ENCODE assay signal across 1 cellular context in the genomic region with DNA sequence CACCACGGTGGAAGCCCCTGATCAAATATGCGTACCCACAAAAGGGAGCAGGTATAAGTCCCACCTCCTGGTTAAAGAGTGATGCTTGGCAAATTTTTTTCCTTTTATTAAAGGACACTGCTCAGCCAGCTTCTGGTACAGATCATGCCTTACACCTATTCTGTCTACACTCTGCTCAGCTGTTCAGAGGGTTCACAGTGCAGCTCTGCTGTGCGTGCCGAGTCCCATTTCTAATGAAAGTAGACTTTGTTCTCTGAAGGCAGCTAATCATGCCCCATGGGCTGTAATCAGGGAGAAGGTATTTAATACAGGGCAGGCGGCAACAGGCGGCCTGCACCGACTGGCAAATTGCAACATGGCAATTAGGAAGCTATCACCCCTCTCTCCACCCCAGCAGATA.
TF ChIP-seq lines count a peak whose summit lies in the region.

No MANE protein-coding gene starts in this region.

TF ChIP-seq in HepG2, 621 proteins besides CTCF, POLR2A, EP300 and RAD21 (continued from another document and continues in another):
- TF ChIP-seq ZNF800 (CRISPR knock-in tag; IDR thresholded peaks at IDR 0.05) (peak; percentile 67; the same call in 1 of the 2 replicates), ZNF251 (CRISPR knock-in tag; IDR thresholded peaks at IDR 0.05) (no peak), CREM (IDR thresholded peaks at IDR 0.05) (peak; percentile 36; the same call in 1 of the 2 replicates), CREM (CRISPR knock-in tag; IDR thresholded peaks at IDR 0.05) (no peak), ZNF792 (CRISPR knock-in tag; IDR thresholded peaks at IDR 0.05) (0 out of 2 replicates have a peak, but pooled peaks have one; percentile 57), PATZ1 (CRISPR knock-in tag; IDR thresholded peaks at IDR 0.05) (peak; percentile 31; the same call in 1 of the 2 replicates), BRCA1 (CRISPR knock-in tag; IDR thresholded peaks at IDR 0.05) (no peak), HNF4A (CRISPR knock-in tag; IDR thresholded peaks at IDR 0.05) (peak; percentile 95), HBP1 (CRISPR knock-in tag; IDR thresholded peaks at IDR 0.05; ENCODE audit: low read depth) (no peak), MED1 (CRISPR knock-in tag; IDR thresholded peaks at IDR 0.05) (peak; percentile 50; the same call in 1 of the 2 replicates), SRF (IDR thresholded peaks at IDR 0.05; ENCODE audit: low read depth, low read length) (no peak), ZIK1 (CRISPR knock-in tag; IDR thresholded peaks at IDR 0.05; ENCODE audit: borderline replicate concordance, low read depth) (no peak), GFI1 (CRISPR knock-in tag; IDR thresholded peaks at IDR 0.05; ENCODE audit: borderline replicate concordance) (no peak), SETDB1 (CRISPR knock-in tag; IDR thresholded peaks at IDR 0.05; ENCODE audit: borderline replicate concordance) (no peak), RXRB (CRISPR knock-in tag; IDR thresholded peaks at IDR 0.05; ENCODE audit: borderline replicate concordance) (peak; percentile 53; the same call in 1 of the 2 replicates), ZNF230 (CRISPR knock-in tag; IDR thresholded peaks at IDR 0.05) (0 out of 2 replicates have a peak, but pooled peaks have one; percentile 78), GABPA (IDR thresholded peaks at IDR 0.05; ENCODE audit: low read depth, low read length) (no peak), GABPA (CRISPR knock-in tag; IDR thresholded peaks at IDR 0.05; ENCODE audit: low read depth) (no peak), FOXK2 (IDR thresholded peaks at IDR 0.05) (no peak), NR2F2 (IDR thresholded peaks at IDR 0.05; ENCODE audit: borderline replicate concordance, low read depth) (0 out of 2 replicates have a peak, but pooled peaks have one; percentile 14), ZFY (CRISPR knock-in tag; IDR thresholded peaks at IDR 0.05) (no peak), XRCC5 (optimal IDR thresholded peaks at IDR 0.05; ENCODE audit: low read length) (peak; percentile 70), ZNF281 (CRISPR knock-in tag; IDR thresholded peaks at IDR 0.05; ENCODE audit: borderline replicate concordance) (0 out of 2 replicates have a peak, but pooled peaks have one; percentile 24), ARNTL (CRISPR knock-in tag; IDR thresholded peaks at IDR 0.05) (peak; percentile 50; the same call in 1 of the 2 replicates), FOSL2 (CRISPR knock-in tag; IDR thresholded peaks at IDR 0.05) (no peak), MZF1 (CRISPR knock-in tag; IDR thresholded peaks at IDR 0.05; ENCODE audit: borderline replicate concordance) (no peak), ZNF782 (CRISPR knock-in tag; IDR thresholded peaks at IDR 0.05; ENCODE audit: borderline replicate concordance) (0 out of 2 replicates have a peak, but pooled peaks have one; percentile 35), KDM3A (CRISPR knock-in tag; IDR thresholded peaks at IDR 0.05; ENCODE audit: low read depth) (peak; percentile 54; the same call in 1 of the 2 replicates), RARG (CRISPR knock-in tag; IDR thresholded peaks at IDR 0.05; ENCODE audit: low read depth) (no peak), SP4 (CRISPR knock-in tag; IDR thresholded peaks at IDR 0.05) (peak; percentile 53; the same call in 1 of the 2 replicates), HDAC2 (CRISPR knock-in tag; IDR thresholded peaks at IDR 0.05) (peak; percentile 63), KAT7 (CRISPR knock-in tag; IDR thresholded peaks at IDR 0.05; ENCODE audit: borderline replicate concordance) (no peak), WIZ (CRISPR knock-in tag; IDR thresholded peaks at IDR 0.05) (no peak), TSC22D2 (CRISPR knock-in tag; IDR thresholded peaks at IDR 0.05; ENCODE audit: borderline replicate concordance) (no peak), BORCS8-MEF2B (CRISPR knock-in tag; IDR thresholded peaks at IDR 0.05) (0 out of 2 replicates have a peak, but pooled peaks have one; percentile 33), ZNF296 (CRISPR knock-in tag; conservative IDR thresholded peaks at IDR 0.05) (no peak), HIVEP1 (CRISPR knock-in tag; IDR thresholded peaks at IDR 0.05) (no peak), ZBTB34 (CRISPR knock-in tag; IDR thresholded peaks at IDR 0.05) (peak; percentile 68; the same call in 1 of the 2 replicates), ZNF543 (CRISPR knock-in tag; IDR thresholded peaks at IDR 0.05) (no peak), ZNF749 (CRISPR knock-in tag; IDR thresholded peaks at IDR 0.05; ENCODE audit: borderline replicate concordance) (no peak), ARID3A (IDR thresholded peaks at IDR 0.05; ENCODE audit: low read depth, low read length) (peak; percentile 98), HDAC1 (CRISPR knock-in tag; IDR thresholded peaks at IDR 0.05) (0 out of 2 replicates have a peak, but pooled peaks have one; percentile 15), TARDBP (CRISPR knock-in tag; IDR thresholded peaks at IDR 0.05) (peak; percentile 54; the same call in 1 of the 2 replicates), ZNF263 (CRISPR knock-in tag; IDR thresholded peaks at IDR 0.05) (no peak)
- TF ChIP-seq, protein P1, sequence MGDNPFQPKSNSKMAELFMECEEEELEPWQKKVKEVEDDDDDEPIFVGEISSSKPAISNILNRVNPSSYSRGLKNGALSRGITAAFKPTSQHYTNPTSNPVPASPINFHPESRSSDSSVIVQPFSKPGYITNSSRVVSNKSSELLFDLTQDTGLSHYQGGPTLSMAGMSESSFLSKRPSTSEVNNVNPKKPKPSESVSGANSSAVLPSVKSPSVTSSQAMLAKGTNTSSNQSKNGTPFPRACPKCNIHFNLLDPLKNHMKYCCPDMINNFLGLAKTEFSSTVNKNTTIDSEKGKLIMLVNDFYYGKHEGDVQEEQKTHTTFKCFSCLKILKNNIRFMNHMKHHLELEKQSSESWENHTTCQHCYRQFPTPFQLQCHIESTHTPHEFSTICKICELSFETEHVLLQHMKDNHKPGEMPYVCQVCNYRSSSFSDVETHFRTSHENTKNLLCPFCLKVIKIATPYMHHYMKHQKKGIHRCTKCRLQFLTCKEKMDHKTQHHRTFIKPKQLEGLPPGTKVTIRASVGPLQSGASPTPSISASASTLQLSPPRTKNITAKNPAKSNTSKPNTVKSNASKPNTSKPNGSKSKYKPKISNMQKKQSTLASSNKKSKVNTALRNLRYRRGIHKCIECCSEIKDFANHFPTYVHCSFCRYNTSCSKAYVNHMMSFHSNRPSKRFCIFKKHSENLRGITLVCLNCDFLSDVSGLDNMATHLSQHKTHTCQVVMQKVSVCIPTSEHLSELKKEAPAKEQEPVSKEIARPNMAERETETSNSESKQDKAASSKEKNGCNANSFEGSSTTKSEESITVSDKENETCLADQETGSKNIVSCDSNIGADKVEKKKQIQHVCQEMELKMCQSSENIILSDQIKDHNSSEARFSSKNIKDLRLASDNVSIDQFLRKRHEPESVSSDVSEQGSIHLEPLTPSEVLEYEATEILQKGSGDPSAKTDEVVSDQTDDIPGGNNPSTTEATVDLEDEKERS (CRISPR knock-in tag; IDR thresholded peaks at IDR 0.05) = no peak; the same call in 1 of the 2 replicates
- TF ChIP-seq, protein P2, sequence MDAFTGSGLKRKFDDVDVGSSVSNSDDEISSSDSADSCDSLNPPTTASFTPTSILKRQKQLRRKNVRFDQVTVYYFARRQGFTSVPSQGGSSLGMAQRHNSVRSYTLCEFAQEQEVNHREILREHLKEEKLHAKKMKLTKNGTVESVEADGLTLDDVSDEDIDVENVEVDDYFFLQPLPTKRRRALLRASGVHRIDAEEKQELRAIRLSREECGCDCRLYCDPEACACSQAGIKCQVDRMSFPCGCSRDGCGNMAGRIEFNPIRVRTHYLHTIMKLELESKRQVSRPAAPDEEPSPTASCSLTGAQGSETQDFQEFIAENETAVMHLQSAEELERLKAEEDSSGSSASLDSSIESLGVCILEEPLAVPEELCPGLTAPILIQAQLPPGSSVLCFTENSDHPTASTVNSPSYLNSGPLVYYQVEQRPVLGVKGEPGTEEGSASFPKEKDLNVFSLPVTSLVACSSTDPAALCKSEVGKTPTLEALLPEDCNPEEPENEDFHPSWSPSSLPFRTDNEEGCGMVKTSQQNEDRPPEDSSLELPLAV (CRISPR knock-in tag; conservative IDR thresholded peaks at IDR 0.05; ENCODE audit: low read depth) = no peak
- TF ChIP-seq, protein P3, sequence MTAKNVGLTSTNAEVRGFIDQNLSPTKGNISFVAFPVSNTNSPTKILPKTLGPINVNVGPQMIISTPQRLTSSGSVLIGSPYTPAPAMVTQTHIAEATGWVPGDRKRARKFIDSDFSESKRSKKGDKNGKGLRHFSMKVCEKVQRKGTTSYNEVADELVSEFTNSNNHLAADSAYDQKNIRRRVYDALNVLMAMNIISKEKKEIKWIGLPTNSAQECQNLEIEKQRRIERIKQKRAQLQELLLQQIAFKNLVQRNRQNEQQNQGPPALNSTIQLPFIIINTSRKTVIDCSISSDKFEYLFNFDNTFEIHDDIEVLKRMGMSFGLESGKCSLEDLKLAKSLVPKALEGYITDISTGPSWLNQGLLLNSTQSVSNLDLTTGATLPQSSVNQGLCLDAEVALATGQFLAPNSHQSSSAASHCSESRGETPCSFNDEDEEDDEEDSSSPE (CRISPR knock-in tag; IDR thresholded peaks at IDR 0.05) = no peak
